ENCODE assay signal across 16 cellular contexts in genomic region chr2:207970138-207970824, GRCh38. TPM values are rescaled to one million over a fixed set of nuclear protein-coding genes. Genes with fewer than 3 reads are reported as not detected.
DNase-seq lines count a peak whose midpoint lies in the region; ATAC-seq, FAIRE-seq and TF ChIP-seq lines count a peak whose summit lies in the region.
"Had no signal": no experiment of that assay in that cellular context is flagged by ENCODE, and none has a peak within 500 bp of the region (broad histone marks: within the 10 kb centered on the region; RNA-seq: fewer than 3 reads in every experiment).

No MANE protein-coding gene starts in this region.

- H3K27me3 ChIP-seq in A673 (replicated peaks; ENCODE audit: insufficient read depth, low read depth, low read length, poor library complexity) (no peaks in the 10 kb centered on the region), HUES64 (ENCODE audit: insufficient read depth, low read length) (peaks cover 24% of the 10 kb centered on the region; the same call in 1 of the 2 replicates), K562 (ENCODE audit: control insufficient read depth in 2 of 2, insufficient read depth in 2 of 2, low read length in 2 of 2) (no peaks in the 10 kb centered on the region), ascending aorta (no peaks in the 10 kb centered on the region)
- H3K27me3 ChIP-seq: ovary had no signal

- no peak overlapping the region for H3K27ac ChIP-seq in A673 (ENCODE audit: low read depth, low read length, poor library complexity, severe bottlenecking)
- peak overlapping the region; percentile 87 for H3K27ac ChIP-seq in HUES64 (ENCODE audit: low read depth, low read length)
- H3K27ac ChIP-seq in K562 (ENCODE audit: extremely low read depth, low read depth, low read length), result no peak overlapping the region
- H3K27ac ChIP-seq in ascending aorta, result no peak overlapping the region
- H3K27ac ChIP-seq: ovary, thoracic aorta had no signal

- no TSS peak for BruUV-seq in A673 (replicated peaks; lab: Mats Ljungman, UMichigan)
- BruUV-seq in K562 (replicated peaks; lab: Mats Ljungman, UMichigan), result no TSS peak

- no peak for TF ChIP-seq RAD21 in K562 (CRISPR knock-in tag; conservative IDR thresholded peaks at IDR 0.05 in 1 of 2, IDR thresholded peaks at IDR 0.05 in 1 of 2)

- in situ Hi-C loops in K562 (cut with MboI), result no loop called here

- no peaks in the 10 kb centered on the region for H3K9me1 ChIP-seq in K562 (ENCODE audit: control insufficient read depth, insufficient read depth, low read length)

- TF ChIP-seq EP300 in K562 (IDR thresholded peaks at IDR 0.05; ENCODE audit: low read length), result no peak

- H2AFZ ChIP-seq in K562 (ENCODE audit: low read depth, low read length), result 0 out of 2 replicates have a peak overlapping the region, but pooled peaks have one; percentile 68

- DNase-seq in A673 (ENCODE audit: low spot score) (peak; percentile 61), K562 (ENCODE audit: extremely low read depth in 1 of 4, low spot score in 3 of 4) (peak in 1 of 4 experiments; percentile 8), islet precursor cell (peak; percentile 72), ascending aorta (ENCODE audit: low spot score in 2 of 2) (no peak), superior temporal gyrus (ENCODE audit: extremely low spot score) (no peak)
- DNase-seq: activated CD4-positive, alpha-beta T cell treated with anti-CD3 and anti-CD28 coated beads, Interleukin-2, amount 10 ng/mL, durations not matched to agents 24 days and 14 days; activated T-cell treated with anti-CD3 and anti-CD28 coated beads, Interleukin-2, amount 50 U/mL, for 24 hours; cortex of kidney; HCEC 1CT; mammary epithelial cell; NCI-H510A treated with DMSO at 0.1 percent for 48 hours; ovary had no signal

- H3K4me2 ChIP-seq in K562 (ENCODE audit: insufficient read depth, low read length), result no peak overlapping the region

- 3% methylated on average over 3 of the region's 3 CpGs for WGBS in HUES64
- WGBS in K562 (ENCODE audit: insufficient coverage, low coverage, missing lambda C conversion rate), result 0% methylated on average over 2 of the region's 3 CpGs

- peaks cover 11% of the 10 kb centered on the region for H3K4me1 ChIP-seq in A673 (ENCODE audit: insufficient read depth, low read length, poor library complexity, severe bottlenecking)
- H3K4me1 ChIP-seq in HUES64 (ENCODE audit: insufficient read depth, low read length), result peaks cover 49% of the 10 kb centered on the region
- peaks cover 0 to 2% of the 10 kb centered on the region in 2 experiments; a peak in 1 of 5 replicates for H3K4me1 ChIP-seq in K562 (replicated peaks in 1 of 2; ENCODE audit: control insufficient read depth in 2 of 2, insufficient read depth in 2 of 2, low read length in 2 of 2)
- H3K4me1 ChIP-seq in ascending aorta, result peaks cover 0 to 5% of the 10 kb centered on the region in 2 donors

- no peak for TF ChIP-seq POLR2A in K562 (conservative IDR thresholded peaks at IDR 0.05)

- intact Hi-C loops in A673 (cut with micrococcal nuclease; ENCODE audit: unreplicated experiment) (loop anchor here (2.0 to 10.0 kb wide), 2 partner anchors 201 to 345 kb away; partner anchors contain the start of genes FZD5 and METTL21A), K562 (cut with micrococcal nuclease) (loop anchor here (5.0 kb wide), 2 partner anchors 203 to 343 kb away; partner anchors contain the start of genes FZD5 and METTL21A), ascending aorta (cut with DNase I) (loop anchor here (5.0 kb wide), 1 partner anchor 223 kb away; no protein-coding TSS in a partner anchor)

- TF ChIP-seq CTCF in A673 (conservative IDR thresholded peaks at IDR 0.05; ENCODE audit: low read depth, low read length) (no peak), K562 (IDR thresholded peaks at IDR 0.05 in 2 of 3, conservative IDR thresholded peaks at IDR 0.05 in 1 of 3; ENCODE audit: insufficient read depth in 2 of 3, low read depth in 1 of 3, low read length in 3 of 3) (no peak), ascending aorta (IDR thresholded peaks at IDR 0.05) (no peak)

- no peaks in the 10 kb centered on the region for H3K79me2 ChIP-seq in K562 (ENCODE audit: control insufficient read depth, insufficient read depth, low read length)

- FAIRE-seq in K562 (lab: Jason Lieb, UNC), result no peak

- H3K9me3 ChIP-seq in A673 (ENCODE audit: low read depth, low read length, poor library complexity, severe bottlenecking) (no peaks in the 10 kb centered on the region), HUES64 (ENCODE audit: insufficient read depth, low read depth, low read length) (no peaks in the 10 kb centered on the region), K562 (replicated peaks; ENCODE audit: control insufficient read depth, insufficient read depth, low read depth, low read length) (no peaks in the 10 kb centered on the region), ascending aorta (no peaks in the 10 kb centered on the region)
- H3K9me3 ChIP-seq: ovary, thoracic aorta had no signal

- POLR2A ChIA-PET in A673 (lab: Charles Lee; ENCODE audit: low non-redundant PET), result no interaction called here
- POLR2A ChIA-PET in K562 (lab: Yijun Ruan, JAX), result interaction anchor here (0.7 to 0.8 kb wide), 2 partner anchors 89 to 405 kb away, joined by 3 to 4 read pairs; no protein-coding TSS in a partner anchor

- CTCF ChIA-PET in A673 (lab: Charles Lee), result no interaction called here
- CTCF ChIA-PET in K562 (lab: Yijun Ruan, JAX; ENCODE audit: low intra/inter-chr PET ratio), result no interaction called here

- H3K36me3 ChIP-seq in A673 (ENCODE audit: insufficient read depth, low read length, poor library complexity, severe bottlenecking), result no peaks in the 10 kb centered on the region
- H3K36me3 ChIP-seq in HUES64 (ENCODE audit: insufficient read depth, low read length), result no peaks in the 10 kb centered on the region
- H3K36me3 ChIP-seq in K562 (ENCODE audit: control insufficient read depth, insufficient read depth, low read length), result no peaks in the 10 kb centered on the region
- H3K36me3 ChIP-seq in ascending aorta, result no peaks in the 10 kb centered on the region
- H3K36me3 ChIP-seq: ovary, thoracic aorta had no signal

- no peaks in the 10 kb centered on the region for H4K20me1 ChIP-seq in K562 (replicated peaks; ENCODE audit: control insufficient read depth, insufficient read depth, low read length)

- ATAC-seq in K562 (no peak), SK-N-SH treated with all-trans-retinoic acid at 6 μM for 48 hours (no peak), HG02973 (IDR thresholded peaks at IDR 0.05; ENCODE audit: unreplicated experiment) (no peak)

- H3K9ac ChIP-seq in HUES64 (ENCODE audit: low read depth, low read length) (peak overlapping the region; percentile 75), K562 (ENCODE audit: insufficient read depth in 1 of 2, low read depth in 2 of 2, low read length in 2 of 2) (no peak overlapping the region)

- H3K4me3 ChIP-seq in A673 (ENCODE audit: low read depth, low read length, poor library complexity, severe bottlenecking), result no peak overlapping the region
- H3K4me3 ChIP-seq in HUES64 (ENCODE audit: low read length), result peak overlapping the region; percentile 40
- H3K4me3 ChIP-seq in K562, result no peak overlapping the region
- no peak overlapping the region for H3K4me3 ChIP-seq in ascending aorta
- H3K4me3 ChIP-seq: ovary, thoracic aorta had no signal

TF ChIP-seq in K562, 482 proteins besides CTCF, POLR2A, EP300 and RAD21:
- TF ChIP-seq MLX (CRISPR knock-in tag; conservative IDR thresholded peaks at IDR 0.05) (no peak), ARID1B (IDR thresholded peaks at IDR 0.05) (peak; percentile 27; the same call in 1 of the 2 replicates)

TF ChIP-seq in SK-N-SH treated with all-trans-retinoic acid at 6 μM for 48 hours, 23 proteins besides CTCF, POLR2A, EP300 and RAD21:
- TF ChIP-seq ZFP30 (CRISPR knock-in tag; IDR thresholded peaks at IDR 0.05) (no peak), RARB (CRISPR knock-in tag; IDR thresholded peaks at IDR 0.05) (no peak), TCF4 (CRISPR knock-in tag; IDR thresholded peaks at IDR 0.05; ENCODE audit: borderline replicate concordance) (no peak), ZNF70 (CRISPR knock-in tag; IDR thresholded peaks at IDR 0.05) (no peak)

RNA-seq across cellular contexts. Expression of gene PLEKHM3, which starts 55.0 kb away (rescaled TPM):
- 6.5 TPM in 2 replicates for total RNA-seq in A673 (2021)
- polyA plus RNA-seq in HUES64 (2013, experiment 1 of 2), result 2.4 TPM
- 3.1 TPM for polyA plus RNA-seq in HUES64 (2013, experiment 2 of 2)
- 8.4 and 9.9 TPM in 2 replicates for total RNA-seq in K562 (2011; cell fraction: chromatin; rRNA removed; ENCODE audit: low replicate concordance)
- 4.3 and 4.6 TPM in 2 replicates for total RNA-seq in K562 (2011; cell fraction: nucleolus; rRNA removed)
- total RNA-seq in K562 (2011; cell fraction: nucleoplasm; rRNA removed), result 5.5 and 5.8 TPM in 2 replicates
- 0.86 and 1.0 TPM in 2 replicates for total RNA-seq in K562 (2014; rRNA removed)
- total RNA-seq in K562 (2014; rRNA removed; fragmentation: Illumina TruSeq; extraction: Trizol), result 1.5 and 1.6 TPM in 2 replicates
- 1.2 and 1.4 TPM in 2 replicates for total RNA-seq in K562 (2015; rRNA removed; fragmentation: Illumina TruSeq; extraction: Trizol)
- total RNA-seq in K562 (2021), result 1.0 and 1.3 TPM in 2 replicates
- 0.97 and 1.2 TPM in 2 replicates for polyA plus RNA-seq in K562 (2011; rRNA removed)
- polyA plus RNA-seq in K562 (2011; cell fraction: cytosol; rRNA removed), result 0.90 and 0.92 TPM in 2 replicates
- polyA plus RNA-seq in K562 (2011; cell fraction: nucleus; rRNA removed), result 1.1 and 2.0 TPM in 2 replicates
- polyA plus RNA-seq in K562 (2012), result 0.77 and 1.2 TPM in 2 replicates
- polyA plus RNA-seq in K562 (2014; fragmentation: Illumina TruSeq; extraction: Trizol), result 1.0 and 1.1 TPM in 2 replicates
- polyA plus RNA-seq in K562 (2014; fragmentation: Nextera tagmentation; extraction: Ambion mirVana), result under 1 TPM; 0.24 to 0.36 TPM
- 0.54 and 1.1 TPM in 2 replicates for polyA plus RNA-seq in K562 (2014; rRNA removed)
- 4.0 and 4.6 TPM in 2 replicates for polyA minus RNA-seq in K562 (2011; rRNA and poly(A)+ RNA removed)
- polyA minus RNA-seq in K562 (2011; cell fraction: cytosol; rRNA and poly(A)+ RNA removed), result 2.0 and 2.2 TPM in 2 replicates
- 3.7 and 4.6 TPM in 2 replicates for polyA minus RNA-seq in K562 (2011; cell fraction: nucleus; rRNA and poly(A)+ RNA removed)
- total RNA-seq in ascending aorta, result 18.3 TPM

Comparison
In these comparisons a context has a peak if more than half of its experiments do, and no peak if none do; other contexts are left out.
1. DNase-seq: peak in A673 (single experiment) and islet precursor cell (single experiment); none in ascending aorta (0 of 2) and superior temporal gyrus (single experiment).